Comparison of ENCODE assay signal across 28 cellular contexts in the genomic region with DNA sequence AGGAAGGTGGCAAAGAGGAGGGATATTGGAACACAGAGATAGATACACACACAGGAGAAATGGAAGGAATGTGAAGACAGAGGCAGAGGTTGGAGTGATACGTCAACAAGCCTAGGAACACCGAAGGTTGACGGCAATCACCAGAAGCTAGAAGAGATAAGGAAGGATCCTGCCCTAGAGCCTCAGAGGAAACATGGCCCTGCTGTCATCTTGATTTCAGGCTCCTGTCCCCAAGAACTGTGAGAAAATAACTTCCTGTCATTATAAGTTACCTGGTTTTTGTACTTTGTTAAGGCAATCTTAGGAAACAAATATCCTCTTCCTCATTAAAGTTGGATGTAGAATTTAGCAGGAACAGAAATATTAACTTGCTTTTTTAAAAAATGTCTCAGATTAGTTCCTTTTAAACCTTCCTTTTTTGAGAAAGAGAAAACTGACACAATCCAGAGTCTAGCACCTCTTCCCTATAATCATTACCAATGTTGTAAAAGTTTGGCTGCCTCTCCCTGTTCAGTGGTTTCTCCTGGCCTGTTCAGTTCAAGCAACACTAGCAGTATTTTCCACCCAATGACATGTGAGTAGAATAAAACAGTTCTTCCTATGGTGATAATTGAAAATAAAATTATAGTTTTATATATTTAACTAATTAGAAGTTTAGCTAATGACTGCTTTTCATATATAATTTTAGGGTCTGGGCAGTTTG. TPM values are rescaled to one million over a fixed set of nuclear protein-coding genes. Genes with fewer than 3 reads are reported as not detected.
DNase-seq lines count a peak whose midpoint lies in the region; ATAC-seq and FAIRE-seq lines count a peak whose summit lies in the region.
"Had no signal": no experiment of that assay in that cellular context is flagged by ENCODE, and none has a peak within 500 bp of the region (broad histone marks: within the 10 kb centered on the region; RNA-seq: fewer than 3 reads in every experiment).

No MANE protein-coding gene starts in this region.

- H3K27me3 ChIP-seq in mesenchymal stem cell (ENCODE audit: control insufficient read depth in 1 of 2, insufficient read depth in 1 of 2, low read length in 2 of 2), result no peaks in the 10 kb centered on the region
- H3K27me3 ChIP-seq: suprapubic skin had no signal

- FAIRE-seq in RCC 7860 (lab: Jason Lieb, UNC) (peak; percentile 72), urothelium cell line (lab: Jason Lieb, UNC) (peak; percentile 82)
- FAIRE-seq: K562, keratinocyte, small intestine had no signal

- no peak overlapping the region for H3K4me2 ChIP-seq in mesenchymal stem cell (ENCODE audit: low read length, poor library complexity, severe bottlenecking)

- peak overlapping the region; percentile 44 to 63 for H3K18ac ChIP-seq in mesenchymal stem cell (ENCODE audit: low read depth in 1 of 2, low read length in 2 of 2)

- no peak overlapping the region for H3K14ac ChIP-seq in mesenchymal stem cell (ENCODE audit: low read length in 2 of 2)

- H3K9me3 ChIP-seq in mesenchymal stem cell (ENCODE audit: control insufficient read depth, low read length), result peaks cover 6% of the 10 kb centered on the region
- H3K9me3 ChIP-seq: prostate gland, suprapubic skin had no signal

- H3K23ac ChIP-seq in mesenchymal stem cell (ENCODE audit: low read length in 2 of 2), result no peak overlapping the region

- DNase-seq in stimulated activated naive CD8-positive, alpha-beta T cell treated with anti-CD3 and anti-CD28 coated beads, Interleukin-15, Interleukin-2, amounts not matched to agents 100 U/mL and 50 U/mL, for 24 hours, result no peak
- DNase-seq in RCC 7860 (ENCODE audit: low spot score) (no peak), mesenchymal stem cell (no peak), urothelium cell line (ENCODE audit: low spot score) (no peak), epidermal melanocyte (ENCODE audit: insufficient read length, low spot score) (no peak), NCI-H1694 treated with DMSO at 0.1 percent for 48 hours (lab: John Stamatoyannopoulos, UW) (no peak), NCI-H2227 treated with DMSO at 0.1 percent for 48 hours (lab: John Stamatoyannopoulos, UW) (no peak)
- DNase-seq: activated B cell treated with CpG ODN at 0.5 μM for 24 hours; activated CD8-positive, alpha-beta T cell treated with anti-CD3 and anti-CD28 coated beads, Interleukin-2, amount 10 ng/mL, durations not matched to agents 7 days and 5 days; activated naive CD4-positive, alpha-beta T cell treated with anti-CD3 and anti-CD28 coated beads, Interleukin-2, amount 50 U/mL, for 16 hours; activated T-cell treated with anti-CD3 and anti-CD28 coated beads, Interleukin-2, amount 50 U/mL, for 4 hours; CD8-positive, alpha-beta T cell; DMS79 treated with DMSO at 0.1 percent for 48 hours; foreskin fibroblast; mammary epithelial cell; natural killer cell; NCI-H1048; NCI-H2029; NCI-H510A; SHP77; small intestine; stimulated activated CD8-positive, alpha-beta memory T cell treated with anti-CD3 and anti-CD28 coated beads, Interleukin-4, amount 100 ng/mL, for 48 hours; T-cell had no signal

- peaks cover 4% of the 10 kb centered on the region for H3K9me3 Mint-ChIP-seq in stimulated activated naive CD8-positive, alpha-beta T cell treated with anti-CD3 and anti-CD28 coated beads, Interleukin-15, Interleukin-2, amounts not matched to agents 100 ng/mL and 50 ng/mL, for 24 hours
- H3K9me3 Mint-ChIP-seq: activated B cell treated with CpG ODN at 0.5 μM for 24 hours; activated T-cell treated with anti-CD3 and anti-CD28 coated beads, Interleukin-2, amount 50 U/mL, for 4 hours; CD8-positive, alpha-beta T cell had no signal

- H2BK120ac ChIP-seq in mesenchymal stem cell (ENCODE audit: low read depth, low read length), result peak overlapping the region; percentile 59

- H2BK5ac ChIP-seq in mesenchymal stem cell (ENCODE audit: low read depth, low read length, poor library complexity, severe bottlenecking), result no peak overlapping the region

- H4K91ac ChIP-seq in mesenchymal stem cell (ENCODE audit: low read length), result peak overlapping the region; percentile 14

- no peak overlapping the region for H2BK15ac ChIP-seq in mesenchymal stem cell (ENCODE audit: low read depth, poor library complexity, severe bottlenecking)

- H3K36me3 ChIP-seq in mesenchymal stem cell (ENCODE audit: control insufficient read depth in 1 of 2, insufficient read depth in 2 of 2, low read depth in 1 of 2, low read length in 2 of 2), result no peaks in the 10 kb centered on the region
- H3K36me3 ChIP-seq: prostate gland, suprapubic skin had no signal

- H3K36me3 Mint-ChIP-seq in stimulated activated naive CD8-positive, alpha-beta T cell treated with anti-CD3 and anti-CD28 coated beads, Interleukin-15, Interleukin-2, amounts not matched to agents 100 ng/mL and 50 ng/mL, for 24 hours (ENCODE audit: low read depth), result no peaks in the 10 kb centered on the region
- H3K36me3 Mint-ChIP-seq: CD8-positive, alpha-beta T cell; natural killer cell; T-cell had no signal

- H3K4ac ChIP-seq in mesenchymal stem cell (ENCODE audit: low read depth in 1 of 2, low read length in 2 of 2), result peak overlapping the region; percentile 34 to 73

- no peak for ATAC-seq in stimulated activated naive CD8-positive, alpha-beta T cell treated with anti-CD3 and anti-CD28 coated beads, Interleukin-15, Interleukin-2, amounts not matched to agents 100 U/mL and 50 U/mL, for 24 hours
- ATAC-seq: activated T-cell treated with anti-CD3 and anti-CD28 coated beads, Interleukin-2, amount 50 U/mL, for 4 hours; CD8-positive, alpha-beta T cell; K562; natural killer cell; T-cell had no signal

- no peaks in the 10 kb centered on the region for H3K27me3 Mint-ChIP-seq in stimulated activated naive CD8-positive, alpha-beta T cell treated with anti-CD3 and anti-CD28 coated beads, Interleukin-15, Interleukin-2, amounts not matched to agents 100 ng/mL and 50 ng/mL, for 24 hours
- H3K27me3 Mint-ChIP-seq: activated B cell treated with CpG ODN at 0.5 μM for 24 hours, T-cell had no signal

- no peaks in the 10 kb centered on the region for H3K79me1 ChIP-seq in mesenchymal stem cell (replicated peaks; ENCODE audit: low read length, poor library complexity, severe bottlenecking)

- H3K9ac ChIP-seq in mesenchymal stem cell (ENCODE audit: low read length), result no peak overlapping the region

- H3K4me1 ChIP-seq in mesenchymal stem cell (ENCODE audit: control insufficient read depth, insufficient read depth, low read depth, low read length), result peaks cover 3% of the 10 kb centered on the region
- H3K4me1 ChIP-seq: prostate gland, suprapubic skin had no signal

- H3K27ac Mint-ChIP-seq in stimulated activated naive CD8-positive, alpha-beta T cell treated with anti-CD3 and anti-CD28 coated beads, Interleukin-15, Interleukin-2, amounts not matched to agents 100 ng/mL and 50 ng/mL, for 24 hours, result peak overlapping the region; percentile 38
- H3K27ac Mint-ChIP-seq: activated B cell treated with CpG ODN at 0.5 μM for 24 hours, natural killer cell had no signal

- H2AFZ ChIP-seq in mesenchymal stem cell (ENCODE audit: low read depth, low read length), result peak overlapping the region; percentile 8

- H2BK12ac ChIP-seq in mesenchymal stem cell (ENCODE audit: low read length in 2 of 2), result peak overlapping the region; percentile 59 to 75

- WGBS in mesenchymal stem cell, result 72% methylated on average over 3 of the region's 3 CpGs

- H3K4me3 Mint-ChIP-seq in stimulated activated naive CD8-positive, alpha-beta T cell treated with anti-CD3 and anti-CD28 coated beads, Interleukin-15, Interleukin-2, amounts not matched to agents 100 ng/mL and 50 ng/mL, for 24 hours, result no peak overlapping the region
- H3K4me3 Mint-ChIP-seq: activated B cell treated with CpG ODN at 0.5 μM for 24 hours; activated CD8-positive, alpha-beta T cell treated with anti-CD3 and anti-CD28 coated beads, Interleukin-2, amount 10 ng/mL, durations not matched to agents 7 days and 5 days; activated T-cell treated with anti-CD3 and anti-CD28 coated beads, Interleukin-2, amount 50 U/mL, for 4 hours; natural killer cell had no signal

- H3K27ac ChIP-seq in mesenchymal stem cell (ENCODE audit: low read length, poor library complexity, severe bottlenecking), result no peak overlapping the region
- H3K27ac ChIP-seq: prostate gland, suprapubic skin had no signal

- H3K4me3 ChIP-seq in mesenchymal stem cell (ENCODE audit: insufficient read depth in 1 of 2, low read depth in 1 of 2, low read length in 2 of 2), result no peak overlapping the region
- H3K4me3 ChIP-seq: K562, prostate gland, suprapubic skin had no signal

- no peak overlapping the region for H2AK5ac ChIP-seq in mesenchymal stem cell (ENCODE audit: low read length, severe bottlenecking)

- H3K4me1 Mint-ChIP-seq in stimulated activated naive CD8-positive, alpha-beta T cell treated with anti-CD3 and anti-CD28 coated beads, Interleukin-15, Interleukin-2, amounts not matched to agents 100 ng/mL and 50 ng/mL, for 24 hours (ENCODE audit: low read depth), result peaks cover 25% of the 10 kb centered on the region

- no peak overlapping the region for H4K8ac ChIP-seq in mesenchymal stem cell (ENCODE audit: low read length)

RNA-seq across cellular contexts. Expression of a gene that starts 28.8 kb away (rescaled TPM):
- 161 TPM for polyA plus RNA-seq in mesenchymal stem cell (2013, experiment 1 of 2)
- polyA plus RNA-seq in mesenchymal stem cell (2013, experiment 2 of 2), result 168 TPM
